ENCODE assay signal across 1 cellular context in the genomic region with DNA sequence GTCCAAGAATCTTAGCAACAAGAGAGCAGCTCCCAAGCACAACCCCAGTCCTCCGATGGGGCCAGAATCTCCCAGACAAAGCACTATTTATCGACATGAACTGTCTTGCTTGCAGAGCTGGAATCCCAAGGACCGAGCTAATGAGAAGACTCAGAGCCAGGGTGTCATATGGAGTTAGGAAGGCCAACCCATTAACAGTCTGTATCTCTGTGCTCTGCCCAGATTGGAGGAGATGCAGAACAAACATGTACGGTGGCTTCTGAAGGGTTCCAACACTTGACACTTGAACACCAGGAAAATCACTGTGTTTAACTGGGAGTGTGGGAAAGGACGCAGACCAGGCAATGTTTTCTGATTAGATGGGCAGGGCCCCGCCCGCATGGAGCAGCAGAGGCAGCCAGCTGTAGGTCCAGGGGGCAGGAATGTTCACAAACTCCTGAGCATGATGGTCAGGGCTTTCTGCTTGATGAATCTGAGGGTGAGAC.
TF ChIP-seq lines count a peak whose summit lies in the region.

No MANE protein-coding gene starts in this region.

TF ChIP-seq in IMR-90, 13 proteins besides CTCF, POLR2A, EP300 and RAD21 (continued from another document):
- TF ChIP-seq, protein P1, sequence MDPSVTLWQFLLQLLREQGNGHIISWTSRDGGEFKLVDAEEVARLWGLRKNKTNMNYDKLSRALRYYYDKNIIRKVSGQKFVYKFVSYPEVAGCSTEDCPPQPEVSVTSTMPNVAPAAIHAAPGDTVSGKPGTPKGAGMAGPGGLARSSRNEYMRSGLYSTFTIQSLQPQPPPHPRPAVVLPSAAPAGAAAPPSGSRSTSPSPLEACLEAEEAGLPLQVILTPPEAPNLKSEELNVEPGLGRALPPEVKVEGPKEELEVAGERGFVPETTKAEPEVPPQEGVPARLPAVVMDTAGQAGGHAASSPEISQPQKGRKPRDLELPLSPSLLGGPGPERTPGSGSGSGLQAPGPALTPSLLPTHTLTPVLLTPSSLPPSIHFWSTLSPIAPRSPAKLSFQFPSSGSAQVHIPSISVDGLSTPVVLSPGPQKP (IDR thresholded peaks at IDR 0.05; ENCODE audit: borderline replicate concordance, low read depth, low read length): no peak
- TF ChIP-seq MXI1 (IDR thresholded peaks at IDR 0.05; ENCODE audit: borderline replicate concordance, low read depth, low read length): no peak
- TF ChIP-seq BHLHE40 (IDR thresholded peaks at IDR 0.05; ENCODE audit: low read depth, low read length): no peak
- no peak for TF ChIP-seq NFE2L2 (IDR thresholded peaks at IDR 0.05; ENCODE audit: low read depth, low read length)
- TF ChIP-seq SMC3 (IDR thresholded peaks at IDR 0.05; ENCODE audit: low read depth, low read length): no peak
- TF ChIP-seq FOS (IDR thresholded peaks at IDR 0.05; ENCODE audit: low read depth, low read length): no peak
TF ChIP-seq in IMR-90: peak in this region for 0.
